In genomic region chr1:205849619-205850355, GRCh38 we compare ENCODE assay signal across 9 cellular contexts. TPM values are rescaled to one million over a fixed set of nuclear protein-coding genes. Genes with fewer than 3 reads are reported as not detected.
A peak's percentile ranks its signal among the peaks of the same experiment; 100 is the strongest.
DNase-seq lines count a peak whose midpoint lies in the region; ATAC-seq and TF ChIP-seq lines count a peak whose summit lies in the region.
"Had no signal": no experiment of that assay in that cellular context is flagged by ENCODE, and none has a peak within 500 bp of the region (broad histone marks: within the 10 kb centered on the region; RNA-seq: fewer than 3 reads in every experiment).

Gene PM20D1 (minus strand): TSS chr1:205850132. CDS start chr1:205850072, 60 bp downstream.

- H3K4me1 ChIP-seq in BE2C, result no peaks in the 10 kb centered on the region
- no peaks in the 10 kb centered on the region for H3K4me1 ChIP-seq in OCI-LY3 (ENCODE audit: low read length)
- H3K4me1 ChIP-seq in upper lobe of right lung, result peaks cover 9% of the 10 kb centered on the region

- no peaks in the 10 kb centered on the region for H3K79me2 ChIP-seq in OCI-LY3 (ENCODE audit: low read length)

- no peak within 1 kb of the TSS for H2AFZ ChIP-seq in OCI-LY3 (ENCODE audit: low read depth, low read length)

- no peak for TF ChIP-seq CTCF in BE2C (IDR thresholded peaks at IDR 0.05; ENCODE audit: low read depth, low read length)
- TF ChIP-seq CTCF in OCI-LY3 (IDR thresholded peaks at IDR 0.05; ENCODE audit: low read depth, low read length), result no peak
- TF ChIP-seq CTCF in upper lobe of right lung (IDR thresholded peaks at IDR 0.05), result no peak

- no peaks in the 10 kb centered on the region for H3K27me3 ChIP-seq in BE2C
- H3K27me3 ChIP-seq in OCI-LY3 (ENCODE audit: low read depth, low read length), result no peaks in the 10 kb centered on the region
- no peaks in the 10 kb centered on the region for H3K27me3 ChIP-seq in upper lobe of right lung

- H3K4me2 ChIP-seq in OCI-LY3 (ENCODE audit: low read length), result peak within 1 kb of the TSS; percentile 52

- peak; percentile 94 for ATAC-seq in GM21619 (IDR thresholded peaks at IDR 0.05; ENCODE audit: unreplicated experiment)
- ATAC-seq in upper lobe of right lung, result peak; percentile 99

- H3K9me3 ChIP-seq in BE2C, result no peaks in the 10 kb centered on the region
- H3K9me3 ChIP-seq in OCI-LY3 (ENCODE audit: insufficient read depth, low read length), result no peaks in the 10 kb centered on the region
- no peaks in the 10 kb centered on the region for H3K9me3 ChIP-seq in upper lobe of right lung

- DNase-seq in BE2C (peak; percentile 90), germinal center (ENCODE audit: low spot score) (peak; percentile 38), putamen (ENCODE audit: low spot score) (peak; percentile 89), upper lobe of right lung (peak; percentile 79), GOT3 (lab: John Stamatoyannopoulos, UW) (no peak)
- peak; percentile 69 for DNase-seq in activated effector memory CD4-positive, alpha-beta T cell treated with Interleukin-2 at 50 U/mL for 16 hours

- no peaks in the 10 kb centered on the region for H4K20me1 ChIP-seq in OCI-LY3 (ENCODE audit: insufficient read depth, low read length)

- no peak within 1 kb of the TSS for H3K27ac ChIP-seq in OCI-LY3 (ENCODE audit: low read length)
- peak within 1 kb of the TSS; percentile 31 for H3K27ac ChIP-seq in upper lobe of right lung

- H3K9ac ChIP-seq in OCI-LY3 (ENCODE audit: low read length), result no peak within 1 kb of the TSS; the same call in 1 of the 2 replicates

- peak within 1 kb of the TSS; percentile 59 for H3K4me3 ChIP-seq in BE2C (ENCODE audit: low read depth, low read length)
- peak within 1 kb of the TSS; percentile 68 for H3K4me3 ChIP-seq in OCI-LY3 (ENCODE audit: low read length)
- H3K4me3 ChIP-seq in upper lobe of right lung, result peak within 1 kb of the TSS; percentile 57

- intact Hi-C loops in upper lobe of right lung (cut with DNase I), result no loop called here

- H3K36me3 ChIP-seq in BE2C, result no peaks in the 10 kb centered on the region
- peaks cover 2% of the 10 kb centered on the region for H3K36me3 ChIP-seq in OCI-LY3 (replicated peaks; ENCODE audit: low read depth, low read length)
- no peaks in the 10 kb centered on the region for H3K36me3 ChIP-seq in upper lobe of right lung

RNA-seq across cellular contexts. Expression of gene PM20D1, which starts in this region (rescaled TPM):
- polyA plus RNA-seq in BE2C (2012; ENCODE audit: insufficient read depth, insufficient read length, low read depth), result 0.49 TPM
- 0.72 TPM for total RNA-seq in upper lobe of right lung
- total RNA-seq: myocyte had no signal

Comparison
In these comparisons a context has a peak if more than half of its experiments do, and no peak if none do; other contexts are left out.
1. Peak in DNase-seq, ATAC-seq, H3K4me3 ChIP-seq and H3K27ac ChIP-seq in upper lobe of right lung; RNA of the gene not detected or under 1 TPM.